Comparison of ENCODE assay signal across 7 cellular contexts in genomic region chr1:25430073-25430665, GRCh38. TPM values are rescaled to one million over a fixed set of nuclear protein-coding genes. Genes with fewer than 3 reads are reported as not detected.
DNase-seq lines count a peak whose midpoint lies in the region; ATAC-seq and TF ChIP-seq lines count a peak whose summit lies in the region.

No MANE protein-coding gene starts in this region.

- 0% methylated on average over 64 of the region's 64 CpGs for whole genome bisulfite sequencing in sigmoid colon, 2 donors

- no peaks in the 10 kb centered on the region for H3K27me3 ChIP-seq in sigmoid colon

- ATAC-seq in GM18517 (IDR thresholded peaks at IDR 0.05; ENCODE audit: unreplicated experiment) (peak; percentile 59), HG02973 (IDR thresholded peaks at IDR 0.05; ENCODE audit: unreplicated experiment) (peak; percentile 66)

- no peaks in the 10 kb centered on the region for H3K36me3 ChIP-seq in sigmoid colon

- DNase-seq in NCI-H1930 (lab: John Stamatoyannopoulos, UW) (peak; percentile 64 to 82), T-helper 9 cell (peak; percentile 85), astrocyte of the cerebellum (ENCODE audit: low read depth) (no peak), iPS DF 4.7 (ENCODE audit: extremely low read depth, low spot score) (peak; percentile 7), sigmoid colon (peak; percentile 90)

- TF ChIP-seq POLR2A in sigmoid colon (IDR thresholded peaks at IDR 0.05) = peak; percentile 22 to 53

- peak overlapping the region; percentile 97 to 98 (median 98) for H3K27ac ChIP-seq in sigmoid colon

- in situ Hi-C loops in astrocyte of the cerebellum (cut with HindIII; ENCODE audit: low sequenced_read_pairs) = no loop called here

- no peaks in the 10 kb centered on the region for H3K9me3 ChIP-seq in sigmoid colon

- intact Hi-C loops in sigmoid colon (cut with DNase I) = loop anchor here (5.0 kb wide), 1 partner anchor 193 kb away; no protein-coding TSS in a partner anchor

- no peak for TF ChIP-seq CTCF in astrocyte of the cerebellum (IDR thresholded peaks at IDR 0.05; ENCODE audit: low read depth, low read length, missing control alignments)
- TF ChIP-seq CTCF in sigmoid colon (IDR thresholded peaks at IDR 0.05) = no peak

- H3K4me1 ChIP-seq in sigmoid colon = peaks cover 0 to 43% (median 39%) of the 10 kb centered on the region in 4 donors

- TF ChIP-seq EP300 in sigmoid colon (IDR thresholded peaks at IDR 0.05) = no peak

- H3K4me3 ChIP-seq in astrocyte of the cerebellum (ENCODE audit: low read depth, low read length) = peak overlapping the region; percentile 65
- peak overlapping the region; percentile 90 to 98 (median 96) for H3K4me3 ChIP-seq in sigmoid colon

RNA-seq across cellular contexts. Expression of gene MACO1, which starts 0.5 kb away (rescaled TPM):
- total RNA-seq in sigmoid colon = 10 to 100 TPM; 11.8 to 20.2 (median 15.4) TPM
- 10 to 100 TPM in 1 of 3 donors, 1 to 10 TPM in 2; 2.4 to 10.9 (median 3.0) TPM for polyA plus RNA-seq in sigmoid colon

RNA-seq across cellular contexts. Expression of gene RHCE, which starts 9.5 kb away (rescaled TPM):
- under 1 TPM in 2 of 4 donors, not detected in 2; 0.36 to 0.83 TPM for total RNA-seq in sigmoid colon
- polyA plus RNA-seq in sigmoid colon = under 1 TPM in 1 of 3 donors, not detected in 2; 0.07 TPM
